In the genomic region with DNA sequence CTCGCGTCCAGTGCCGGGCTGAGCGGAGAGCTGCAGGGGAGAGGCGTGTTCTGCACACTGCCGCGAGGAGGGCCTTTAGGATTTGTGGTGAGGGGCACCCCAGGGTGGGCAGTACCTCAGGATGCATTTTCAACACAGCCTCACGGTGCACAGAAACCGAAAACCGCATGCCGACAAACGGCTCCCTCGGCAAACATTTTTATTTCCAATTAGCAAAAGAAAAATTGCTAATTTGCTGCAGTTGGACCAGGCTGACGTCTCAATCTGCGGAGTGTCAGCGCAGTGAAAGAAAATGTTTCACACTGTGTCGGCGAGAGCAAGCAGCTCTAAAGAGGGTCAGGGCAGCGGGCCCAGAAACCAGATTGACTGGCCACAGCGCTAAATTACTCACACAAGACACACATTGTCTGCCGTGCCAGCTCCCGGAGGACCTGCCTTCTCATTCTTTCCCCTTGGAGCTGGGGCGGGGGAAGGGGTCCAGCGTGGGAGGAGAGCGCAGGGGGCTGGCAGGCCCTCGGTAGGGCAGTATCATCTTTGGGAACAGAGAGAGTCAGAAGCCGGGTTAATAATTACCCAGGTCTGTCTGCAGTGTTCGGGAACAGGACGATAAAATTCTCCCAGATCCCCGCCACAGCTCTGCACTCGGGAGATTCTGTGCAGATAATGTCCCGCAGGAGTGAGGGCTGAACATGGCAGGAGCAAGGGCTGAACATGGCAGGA, we compare ENCODE assay signal across 1 cellular context.
TF ChIP-seq lines count a peak whose summit lies in the region.

No MANE protein-coding gene starts in this region.

TF ChIP-seq in HepG2, 621 proteins besides CTCF, POLR2A, EP300 and RAD21 (continued from another document):
- TF ChIP-seq, protein P1, sequence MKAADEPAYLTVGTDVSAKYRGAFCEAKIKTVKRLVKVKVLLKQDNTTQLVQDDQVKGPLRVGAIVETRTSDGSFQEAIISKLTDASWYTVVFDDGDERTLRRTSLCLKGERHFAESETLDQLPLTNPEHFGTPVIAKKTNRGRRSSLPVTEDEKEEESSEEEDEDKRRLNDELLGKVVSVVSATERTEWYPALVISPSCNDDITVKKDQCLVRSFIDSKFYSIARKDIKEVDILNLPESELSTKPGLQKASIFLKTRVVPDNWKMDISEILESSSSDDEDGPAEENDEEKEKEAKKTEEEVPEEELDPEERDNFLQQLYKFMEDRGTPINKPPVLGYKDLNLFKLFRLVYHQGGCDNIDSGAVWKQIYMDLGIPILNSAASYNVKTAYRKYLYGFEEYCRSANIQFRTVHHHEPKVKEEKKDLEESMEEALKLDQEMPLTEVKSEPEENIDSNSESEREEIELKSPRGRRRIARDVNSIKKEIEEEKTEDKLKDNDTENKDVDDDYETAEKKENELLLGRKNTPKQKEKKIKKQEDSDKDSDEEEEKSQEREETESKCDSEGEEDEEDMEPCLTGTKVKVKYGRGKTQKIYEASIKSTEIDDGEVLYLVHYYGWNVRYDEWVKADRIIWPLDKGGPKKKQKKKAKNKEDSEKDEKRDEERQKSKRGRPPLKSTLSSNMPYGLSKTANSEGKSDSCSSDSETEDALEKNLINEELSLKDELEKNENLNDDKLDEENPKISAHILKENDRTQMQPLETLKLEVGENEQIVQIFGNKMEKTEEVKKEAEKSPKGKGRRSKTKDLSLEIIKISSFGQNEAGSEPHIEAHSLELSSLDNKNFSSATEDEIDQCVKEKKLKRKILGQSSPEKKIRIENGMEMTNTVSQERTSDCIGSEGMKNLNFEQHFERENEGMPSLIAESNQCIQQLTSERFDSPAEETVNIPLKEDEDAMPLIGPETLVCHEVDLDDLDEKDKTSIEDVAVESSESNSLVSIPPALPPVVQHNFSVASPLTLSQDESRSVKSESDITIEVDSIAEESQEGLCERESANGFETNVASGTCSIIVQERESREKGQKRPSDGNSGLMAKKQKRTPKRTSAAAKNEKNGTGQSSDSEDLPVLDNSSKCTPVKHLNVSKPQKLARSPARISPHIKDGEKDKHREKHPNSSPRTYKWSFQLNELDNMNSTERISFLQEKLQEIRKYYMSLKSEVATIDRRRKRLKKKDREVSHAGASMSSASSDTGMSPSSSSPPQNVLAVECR (CRISPR knock-in tag; IDR thresholded peaks at IDR 0.05; ENCODE audit: borderline replicate concordance): peak; percentile 46; the same call in 1 of the 2 replicates
- TF ChIP-seq MYC (CRISPR knock-in tag; IDR thresholded peaks at IDR 0.05; ENCODE audit: borderline replicate concordance) (peak; percentile 25; the same call in 1 of the 2 replicates), TAF1 (CRISPR knock-in tag; IDR thresholded peaks at IDR 0.05) (no peak; the same call in 1 of the 2 replicates), ZSCAN29 (CRISPR knock-in tag; conservative IDR thresholded peaks at IDR 0.05) (0 out of 2 replicates have a peak, but pooled peaks have one; percentile 33), SP140L (CRISPR knock-in tag; IDR thresholded peaks at IDR 0.05; ENCODE audit: borderline replicate concordance) (no peak), ZNF232 (CRISPR knock-in tag; IDR thresholded peaks at IDR 0.05; ENCODE audit: borderline replicate concordance) (no peak), BRD4 (CRISPR knock-in tag; IDR thresholded peaks at IDR 0.05) (peak; percentile 33; the same call in 1 of the 2 replicates), GTF3A (CRISPR knock-in tag; conservative IDR thresholded peaks at IDR 0.05) (no peak), BORCS8-MEF2B (CRISPR knock-in tag; IDR thresholded peaks at IDR 0.05) (0 out of 2 replicates have a peak, but pooled peaks have one; percentile 14), ZNF768 (CRISPR knock-in tag; IDR thresholded peaks at IDR 0.05) (no peak), ZNF224 (CRISPR knock-in tag; IDR thresholded peaks at IDR 0.05) (no peak), TGIF2 (CRISPR knock-in tag; IDR thresholded peaks at IDR 0.05) (0 out of 2 replicates have a peak, but pooled peaks have one; percentile 59), ZNF549 (CRISPR knock-in tag; IDR thresholded peaks at IDR 0.05) (no peak), ZBTB38 (CRISPR knock-in tag; IDR thresholded peaks at IDR 0.05) (peak; percentile 11; the same call in 1 of the 2 replicates), CHD2 (IDR thresholded peaks at IDR 0.05; ENCODE audit: low read depth, low read length) (no peak), LCORL (IDR thresholded peaks at IDR 0.05) (no peak), LCORL (CRISPR knock-in tag; IDR thresholded peaks at IDR 0.05) (peak; percentile 92), ERF (CRISPR knock-in tag; IDR thresholded peaks at IDR 0.05) (peak; percentile 24; the same call in 1 of the 2 replicates), SALL1 (CRISPR knock-in tag; IDR thresholded peaks at IDR 0.05) (peak; percentile 41; the same call in 1 of the 2 replicates), STAG1 (CRISPR knock-in tag; IDR thresholded peaks at IDR 0.05) (peak; percentile 11; the same call in 1 of the 2 replicates), ZNF605 (CRISPR knock-in tag; IDR thresholded peaks at IDR 0.05) (0 out of 2 replicates have a peak, but pooled peaks have one; percentile 1), KMT2A (CRISPR knock-in tag; IDR thresholded peaks at IDR 0.05) (peak; percentile 58; the same call in 1 of the 2 replicates), NR2F6 (IDR thresholded peaks at IDR 0.05) (no peak), NR2F6 (CRISPR knock-in tag; IDR thresholded peaks at IDR 0.05) (0 out of 2 replicates have a peak, but pooled peaks have one; percentile 20), HOXA3 (CRISPR knock-in tag; IDR thresholded peaks at IDR 0.05) (peak; percentile 22; the same call in 1 of the 2 replicates), HOXA5 (CRISPR knock-in tag; IDR thresholded peaks at IDR 0.05) (no peak), PHF8 (CRISPR knock-in tag; IDR thresholded peaks at IDR 0.05) (peak; percentile 42; the same call in 1 of the 2 replicates), NR1H2 (CRISPR knock-in tag; IDR thresholded peaks at IDR 0.05; ENCODE audit: borderline replicate concordance, low read depth) (no peak), ASH2L (IDR thresholded peaks at IDR 0.05; ENCODE audit: insufficient read length, low read depth, low read length) (peak; percentile 56), ZFX (CRISPR knock-in tag; IDR thresholded peaks at IDR 0.05; ENCODE audit: low read depth) (peak; percentile 61), KDM1A (CRISPR knock-in tag; IDR thresholded peaks at IDR 0.05) (no peak), ZNF772 (CRISPR knock-in tag; IDR thresholded peaks at IDR 0.05) (0 out of 2 replicates have a peak, but pooled peaks have one; percentile 14), SP5 (CRISPR knock-in tag; IDR thresholded peaks at IDR 0.05; ENCODE audit: borderline replicate concordance, low read depth) (0 out of 2 replicates have a peak, but pooled peaks have one; percentile 13), MTA1 (CRISPR knock-in tag; IDR thresholded peaks at IDR 0.05; ENCODE audit: borderline replicate concordance) (peak; percentile 71; the same call in 1 of the 2 replicates)
- TF ChIP-seq, protein P2, sequence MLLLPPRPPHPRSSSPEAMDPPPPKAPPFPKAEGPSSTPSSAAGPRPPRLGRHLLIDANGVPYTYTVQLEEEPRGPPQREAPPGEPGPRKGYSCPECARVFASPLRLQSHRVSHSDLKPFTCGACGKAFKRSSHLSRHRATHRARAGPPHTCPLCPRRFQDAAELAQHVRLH (CRISPR knock-in tag; IDR thresholded peaks at IDR 0.05; ENCODE audit: borderline replicate concordance, low read depth): no peak
- TF ChIP-seq, protein P3, sequence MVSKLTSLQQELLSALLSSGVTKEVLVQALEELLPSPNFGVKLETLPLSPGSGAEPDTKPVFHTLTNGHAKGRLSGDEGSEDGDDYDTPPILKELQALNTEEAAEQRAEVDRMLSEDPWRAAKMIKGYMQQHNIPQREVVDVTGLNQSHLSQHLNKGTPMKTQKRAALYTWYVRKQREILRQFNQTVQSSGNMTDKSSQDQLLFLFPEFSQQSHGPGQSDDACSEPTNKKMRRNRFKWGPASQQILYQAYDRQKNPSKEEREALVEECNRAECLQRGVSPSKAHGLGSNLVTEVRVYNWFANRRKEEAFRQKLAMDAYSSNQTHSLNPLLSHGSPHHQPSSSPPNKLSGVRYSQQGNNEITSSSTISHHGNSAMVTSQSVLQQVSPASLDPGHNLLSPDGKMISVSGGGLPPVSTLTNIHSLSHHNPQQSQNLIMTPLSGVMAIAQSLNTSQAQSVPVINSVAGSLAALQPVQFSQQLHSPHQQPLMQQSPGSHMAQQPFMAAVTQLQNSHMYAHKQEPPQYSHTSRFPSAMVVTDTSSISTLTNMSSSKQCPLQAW (CRISPR knock-in tag; IDR thresholded peaks at IDR 0.05): peak; percentile 75
- TF ChIP-seq, protein P4, sequence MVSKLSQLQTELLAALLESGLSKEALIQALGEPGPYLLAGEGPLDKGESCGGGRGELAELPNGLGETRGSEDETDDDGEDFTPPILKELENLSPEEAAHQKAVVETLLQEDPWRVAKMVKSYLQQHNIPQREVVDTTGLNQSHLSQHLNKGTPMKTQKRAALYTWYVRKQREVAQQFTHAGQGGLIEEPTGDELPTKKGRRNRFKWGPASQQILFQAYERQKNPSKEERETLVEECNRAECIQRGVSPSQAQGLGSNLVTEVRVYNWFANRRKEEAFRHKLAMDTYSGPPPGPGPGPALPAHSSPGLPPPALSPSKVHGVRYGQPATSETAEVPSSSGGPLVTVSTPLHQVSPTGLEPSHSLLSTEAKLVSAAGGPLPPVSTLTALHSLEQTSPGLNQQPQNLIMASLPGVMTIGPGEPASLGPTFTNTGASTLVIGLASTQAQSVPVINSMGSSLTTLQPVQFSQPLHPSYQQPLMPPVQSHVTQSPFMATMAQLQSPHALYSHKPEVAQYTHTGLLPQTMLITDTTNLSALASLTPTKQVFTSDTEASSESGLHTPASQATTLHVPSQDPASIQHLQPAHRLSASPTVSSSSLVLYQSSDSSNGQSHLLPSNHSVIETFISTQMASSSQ (IDR thresholded peaks at IDR 0.05; ENCODE audit: low read depth): peak; percentile 92
- TF ChIP-seq, protein P4 (CRISPR knock-in tag; IDR thresholded peaks at IDR 0.05; ENCODE audit: borderline replicate concordance): peak; percentile 97
- TF ChIP-seq, protein P5, sequence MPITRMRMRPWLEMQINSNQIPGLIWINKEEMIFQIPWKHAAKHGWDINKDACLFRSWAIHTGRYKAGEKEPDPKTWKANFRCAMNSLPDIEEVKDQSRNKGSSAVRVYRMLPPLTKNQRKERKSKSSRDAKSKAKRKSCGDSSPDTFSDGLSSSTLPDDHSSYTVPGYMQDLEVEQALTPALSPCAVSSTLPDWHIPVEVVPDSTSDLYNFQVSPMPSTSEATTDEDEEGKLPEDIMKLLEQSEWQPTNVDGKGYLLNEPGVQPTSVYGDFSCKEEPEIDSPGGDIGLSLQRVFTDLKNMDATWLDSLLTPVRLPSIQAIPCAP (CRISPR knock-in tag; IDR thresholded peaks at IDR 0.05; ENCODE audit: low read depth): no peak
- TF ChIP-seq, protein P6, sequence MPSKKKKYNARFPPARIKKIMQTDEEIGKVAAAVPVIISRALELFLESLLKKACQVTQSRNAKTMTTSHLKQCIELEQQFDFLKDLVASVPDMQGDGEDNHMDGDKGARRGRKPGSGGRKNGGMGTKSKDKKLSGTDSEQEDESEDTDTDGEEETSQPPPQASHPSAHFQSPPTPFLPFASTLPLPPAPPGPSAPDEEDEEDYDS (CRISPR knock-in tag; IDR thresholded peaks at IDR 0.05): no peak
- TF ChIP-seq, protein P7, sequence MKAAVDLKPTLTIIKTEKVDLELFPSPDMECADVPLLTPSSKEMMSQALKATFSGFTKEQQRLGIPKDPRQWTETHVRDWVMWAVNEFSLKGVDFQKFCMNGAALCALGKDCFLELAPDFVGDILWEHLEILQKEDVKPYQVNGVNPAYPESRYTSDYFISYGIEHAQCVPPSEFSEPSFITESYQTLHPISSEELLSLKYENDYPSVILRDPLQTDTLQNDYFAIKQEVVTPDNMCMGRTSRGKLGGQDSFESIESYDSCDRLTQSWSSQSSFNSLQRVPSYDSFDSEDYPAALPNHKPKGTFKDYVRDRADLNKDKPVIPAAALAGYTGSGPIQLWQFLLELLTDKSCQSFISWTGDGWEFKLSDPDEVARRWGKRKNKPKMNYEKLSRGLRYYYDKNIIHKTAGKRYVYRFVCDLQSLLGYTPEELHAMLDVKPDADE (CRISPR knock-in tag; IDR thresholded peaks at IDR 0.05): no peak
- TF ChIP-seq, protein P8, sequence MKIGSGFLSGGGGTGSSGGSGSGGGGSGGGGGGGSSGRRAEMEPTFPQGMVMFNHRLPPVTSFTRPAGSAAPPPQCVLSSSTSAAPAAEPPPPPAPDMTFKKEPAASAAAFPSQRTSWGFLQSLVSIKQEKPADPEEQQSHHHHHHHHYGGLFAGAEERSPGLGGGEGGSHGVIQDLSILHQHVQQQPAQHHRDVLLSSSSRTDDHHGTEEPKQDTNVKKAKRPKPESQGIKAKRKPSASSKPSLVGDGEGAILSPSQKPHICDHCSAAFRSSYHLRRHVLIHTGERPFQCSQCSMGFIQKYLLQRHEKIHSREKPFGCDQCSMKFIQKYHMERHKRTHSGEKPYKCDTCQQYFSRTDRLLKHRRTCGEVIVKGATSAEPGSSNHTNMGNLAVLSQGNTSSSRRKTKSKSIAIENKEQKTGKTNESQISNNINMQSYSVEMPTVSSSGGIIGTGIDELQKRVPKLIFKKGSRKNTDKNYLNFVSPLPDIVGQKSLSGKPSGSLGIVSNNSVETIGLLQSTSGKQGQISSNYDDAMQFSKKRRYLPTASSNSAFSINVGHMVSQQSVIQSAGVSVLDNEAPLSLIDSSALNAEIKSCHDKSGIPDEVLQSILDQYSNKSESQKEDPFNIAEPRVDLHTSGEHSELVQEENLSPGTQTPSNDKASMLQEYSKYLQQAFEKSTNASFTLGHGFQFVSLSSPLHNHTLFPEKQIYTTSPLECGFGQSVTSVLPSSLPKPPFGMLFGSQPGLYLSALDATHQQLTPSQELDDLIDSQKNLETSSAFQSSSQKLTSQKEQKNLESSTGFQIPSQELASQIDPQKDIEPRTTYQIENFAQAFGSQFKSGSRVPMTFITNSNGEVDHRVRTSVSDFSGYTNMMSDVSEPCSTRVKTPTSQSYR (CRISPR knock-in tag; IDR thresholded peaks at IDR 0.05; ENCODE audit: borderline replicate concordance): peak; percentile 22; the same call in 1 of the 2 replicates
